17 cellular contexts compared by ENCODE assay signal in genomic region chr10:131857156-131858117, GRCh38. TPM values are rescaled to one million over a fixed set of nuclear protein-coding genes. Genes with fewer than 3 reads are reported as not detected.
DNase-seq lines count a peak whose midpoint lies in the region; ATAC-seq lines count a peak whose summit lies in the region.
"Had no signal": no experiment of that assay in that cellular context is flagged by ENCODE, and none has a peak within 500 bp of the region (broad histone marks: within the 10 kb centered on the region; RNA-seq: fewer than 3 reads in every experiment).

No MANE protein-coding gene starts in this region.

- H3K79me1 ChIP-seq in neuronal stem cell (ENCODE audit: low read depth, low read length): no peaks in the 10 kb centered on the region

- H3K27ac Mint-ChIP-seq in activated naive CD4-positive, alpha-beta T cell treated with anti-CD3 and anti-CD28 coated beads, Interleukin-2, amount 10 ng/mL, durations not matched to agents 7 days and 5 days: no peak overlapping the region
- H3K27ac Mint-ChIP-seq: CD4-positive, alpha-beta memory T cell had no signal

- H2AFZ ChIP-seq in neuronal stem cell (ENCODE audit: low read length): no peak overlapping the region

- peaks cover 0 to 33% (median 0%) of the 10 kb centered on the region in 3 experiments for H3K27me3 ChIP-seq in neuronal stem cell (ENCODE audit: control insufficient read depth in 3 of 3, insufficient read depth in 3 of 3, low read depth in 1 of 3, low read length in 3 of 3)

- no peaks in the 10 kb centered on the region for H3K36me3 Mint-ChIP-seq in activated naive CD4-positive, alpha-beta T cell treated with anti-CD3 and anti-CD28 coated beads, Interleukin-2, amount 10 ng/mL, durations not matched to agents 7 days and 5 days
- H3K36me3 Mint-ChIP-seq: CD4-positive, alpha-beta memory T cell had no signal

- H3K4me3 Mint-ChIP-seq in activated naive CD4-positive, alpha-beta T cell treated with anti-CD3 and anti-CD28 coated beads, Interleukin-2, amount 10 ng/mL, durations not matched to agents 7 days and 5 days: no peak overlapping the region
- H3K4me3 Mint-ChIP-seq: CD4-positive, alpha-beta memory T cell had no signal

- H3K9ac ChIP-seq in neuronal stem cell (ENCODE audit: low read depth, low read length, poor library complexity): no peak overlapping the region

- H4K91ac ChIP-seq in neuronal stem cell (ENCODE audit: low read depth, low read length, poor library complexity): no peak overlapping the region

- ATAC-seq in left lobe of liver (no peak), GM18861 (IDR thresholded peaks at IDR 0.05; ENCODE audit: unreplicated experiment) (no peak), GM21381 (IDR thresholded peaks at IDR 0.05; ENCODE audit: unreplicated experiment) (no peak)

- no peak overlapping the region for H2BK12ac ChIP-seq in neuronal stem cell (ENCODE audit: low read length)

- H2BK15ac ChIP-seq in neuronal stem cell (ENCODE audit: low read length): no peak overlapping the region

- H2BK120ac ChIP-seq in neuronal stem cell (ENCODE audit: low read depth, low read length): peak overlapping the region; percentile 33

- H3K36me3 ChIP-seq in neuronal stem cell (replicated peaks in 1 of 2; ENCODE audit: control insufficient read depth in 2 of 2, insufficient read depth in 2 of 2, low read length in 2 of 2): no peaks in the 10 kb centered on the region
- H3K36me3 ChIP-seq: MG63 had no signal

- peak overlapping the region; percentile 37 for H3K23ac ChIP-seq in neuronal stem cell (ENCODE audit: low read depth, low read length, poor library complexity)

- no peak overlapping the region for H3K27ac ChIP-seq in neuronal stem cell (replicated peaks; ENCODE audit: low read length)
- H3K27ac ChIP-seq: A549 had no signal

- H3K4me1 ChIP-seq in neuronal stem cell (ENCODE audit: control insufficient read depth in 2 of 2, insufficient read depth in 1 of 2, low read depth in 1 of 2, low read length in 2 of 2): no peaks in the 10 kb centered on the region
- H3K4me1 ChIP-seq: A549 had no signal

- CTCF ChIA-PET in activated naive CD4-positive, alpha-beta T cell treated with anti-CD3 and anti-CD28 coated beads, Interleukin-2, amount 10 ng/mL, durations not matched to agents 7 days and 5 days (lab: Charles Lee): no interaction called here

- H3K9me3 ChIP-seq in neuronal stem cell (replicated peaks in 1 of 2; ENCODE audit: control insufficient read depth in 2 of 2, insufficient read depth in 1 of 2, low read depth in 1 of 2, low read length in 2 of 2): peaks cover 0 to under 1% of the 10 kb centered on the region in 2 donors
- H3K9me3 ChIP-seq: A549, MG63 had no signal

- H3K4me1 Mint-ChIP-seq in activated naive CD4-positive, alpha-beta T cell treated with anti-CD3 and anti-CD28 coated beads, Interleukin-2, amount 10 ng/mL, durations not matched to agents 7 days and 5 days: no peaks in the 10 kb centered on the region
- H3K4me1 Mint-ChIP-seq: CD4-positive, alpha-beta memory T cell had no signal

- peaks cover 5% of the 10 kb centered on the region for H3K27me3 Mint-ChIP-seq in activated naive CD4-positive, alpha-beta T cell treated with anti-CD3 and anti-CD28 coated beads, Interleukin-2, amount 10 ng/mL, durations not matched to agents 7 days and 5 days

- no peak overlapping the region for H3K4me3 ChIP-seq in neuronal stem cell (ENCODE audit: low read length in 2 of 2)
- H3K4me3 ChIP-seq: A549, MG63 had no signal

- H4K8ac ChIP-seq in neuronal stem cell (ENCODE audit: low read depth, low read length): no peak overlapping the region

- H3K14ac ChIP-seq in neuronal stem cell (ENCODE audit: low read length): no peak overlapping the region

- no CpG with 5 or more reads among the region's 33 CpGs for WGBS in neuronal stem cell (ENCODE audit: extremely low coverage in 2 of 2, insufficient read length in 2 of 2, insufficient replicate concordance in 1 of 2), 2 donors

- H3K4me2 ChIP-seq in neuronal stem cell (ENCODE audit: insufficient read depth, low read length, poor library complexity, severe bottlenecking): no peak overlapping the region
- H3K4me2 ChIP-seq: A549 had no signal

- no peak overlapping the region for H3K18ac ChIP-seq in neuronal stem cell (ENCODE audit: low read length)

- peak overlapping the region; percentile 23 for H2AK5ac ChIP-seq in neuronal stem cell (ENCODE audit: low read depth, low read length)

- H3K9me3 Mint-ChIP-seq in activated naive CD4-positive, alpha-beta T cell treated with anti-CD3 and anti-CD28 coated beads, Interleukin-2, amount 10 ng/mL, durations not matched to agents 7 days and 5 days: no peaks in the 10 kb centered on the region
- H3K9me3 Mint-ChIP-seq: CD4-positive, alpha-beta memory T cell had no signal

- no peak overlapping the region for H3K4ac ChIP-seq in neuronal stem cell (ENCODE audit: low read length)

- peak; percentile 10 for DNase-seq in activated naive CD4-positive, alpha-beta T cell treated with anti-CD3 and anti-CD28 coated beads, Interleukin-2, amount 10 ng/mL, durations not matched to agents 7 days and 5 days
- no peak for DNase-seq in activated naive CD4-positive, alpha-beta T cell treated with Interleukin-2 at 50 U/mL for 16 hours
- DNase-seq in left lobe of liver (ENCODE audit: low spot score) (peak; percentile 37), neuronal stem cell (ENCODE audit: low spot score) (no peak), SIG-M5 treated with dmso at 0.1 percent for 504 hours (lab: John Stamatoyannopoulos, UW; ENCODE audit: unreplicated experiment) (no peak), T-helper 1 cell (no peak)
- DNase-seq: CD4-positive, alpha-beta memory T cell; DMS79 treated with DMSO at 0.1 percent for 48 hours; MG63; NCI-H1092 treated with DMSO at 0.1 percent for 48 hours; NCI-H1694 treated with DMSO at 0.1 percent for 48 hours; NCI-H345; NCI-H69; PC-3 had no signal

- no peak overlapping the region for H2BK5ac ChIP-seq in neuronal stem cell (ENCODE audit: low read length)

RNA-seq across cellular contexts. Expression of gene PPP2R2D, which starts 43.4 kb away (rescaled TPM):
- total RNA-seq in left lobe of liver: 15.4 TPM
- 26.3 TPM for polyA plus RNA-seq in neuronal stem cell (2013, experiment 1 of 2)
- 26.5 TPM for polyA plus RNA-seq in neuronal stem cell (2013, experiment 2 of 2)

Comparison
In these comparisons a context has a peak if more than half of its experiments do, and no peak if none do; other contexts are left out.
1. DNase-seq: peak in activated naive CD4-positive, alpha-beta T cell treated with anti-CD3 and anti-CD28 coated beads, Interleukin-2, amount 10 ng/mL, durations not matched to agents 7 days and 5 days (single experiment) and left lobe of liver (single experiment); none in activated naive CD4-positive, alpha-beta T cell treated with Interleukin-2 at 50 U/mL for 16 hours (single experiment), neuronal stem cell (single experiment), SIG-M5 treated with dmso at 0.1 percent for 504 hours (single experiment) and T-helper 1 cell (0 of 5).